Comparison of ENCODE assay signal across 15 cellular contexts in genomic region chr14:77584809-77585208, GRCh38.
"Had no signal": no experiment of that assay in that cellular context is flagged by ENCODE, and none has a peak within 500 bp of the region (broad histone marks: within the 10 kb centered on the region; RNA-seq: fewer than 3 reads in every experiment).

No MANE protein-coding gene starts in this region.

- DNase-seq: activated CD4-positive, alpha-beta T cell treated with anti-CD3 and anti-CD28 coated beads, Interleukin-2, amount 50 U/mL, for 4 hours; activated CD4-positive, CD25-positive, alpha-beta regulatory T cell treated with anti-CD3 and anti-CD28 coated beads, Interleukin-2, amount 50 U/mL, for 72 hours; activated gamma-delta T cell treated with Interleukin-2 at 50 U/mL for 16 hours; activated naive CD8-positive, alpha-beta T cell treated with anti-CD3 and anti-CD28 coated beads, Interleukin-2, amount 10 ng/mL, durations not matched to agents 7 days and 5 days; activated T-cell treated with anti-CD3 and anti-CD28 coated beads, Interleukin-2, amount 50 U/mL, for 4 hours; effector CD4-positive, alpha-beta T cell; kidney; naive B cell; psoas muscle; stimulated activated CD4-positive, alpha-beta T cell treated with anti-CD3 and anti-CD28 coated beads, Interleukin-4, amount 100 ng/mL, for 1 hour; stimulated activated CD8-positive, alpha-beta memory T cell treated with anti-CD3 and anti-CD28 coated beads, Interleukin-4, amount 100 ng/mL, for 48 hours; stimulated activated naive CD8-positive, alpha-beta T cell treated with anti-CD3 and anti-CD28 coated beads, Interleukin-15, Interleukin-2, amounts not matched to agents 100 U/mL and 50 U/mL, for 24 hours; T-helper 9 cell; testis had no signal

- H3K36me3 ChIP-seq: ascending aorta had no signal

- H3K4me1 ChIP-seq: testis had no signal

- H3K9me3 ChIP-seq: ascending aorta, psoas muscle, testis had no signal

- H3K4me3 ChIP-seq: ascending aorta, psoas muscle, testis had no signal

- H3K27me3 ChIP-seq: ascending aorta, testis had no signal

- H3K27ac ChIP-seq: ascending aorta, psoas muscle, testis had no signal
